Comparison of ENCODE assay signal across 1 cellular context in the genomic region with DNA sequence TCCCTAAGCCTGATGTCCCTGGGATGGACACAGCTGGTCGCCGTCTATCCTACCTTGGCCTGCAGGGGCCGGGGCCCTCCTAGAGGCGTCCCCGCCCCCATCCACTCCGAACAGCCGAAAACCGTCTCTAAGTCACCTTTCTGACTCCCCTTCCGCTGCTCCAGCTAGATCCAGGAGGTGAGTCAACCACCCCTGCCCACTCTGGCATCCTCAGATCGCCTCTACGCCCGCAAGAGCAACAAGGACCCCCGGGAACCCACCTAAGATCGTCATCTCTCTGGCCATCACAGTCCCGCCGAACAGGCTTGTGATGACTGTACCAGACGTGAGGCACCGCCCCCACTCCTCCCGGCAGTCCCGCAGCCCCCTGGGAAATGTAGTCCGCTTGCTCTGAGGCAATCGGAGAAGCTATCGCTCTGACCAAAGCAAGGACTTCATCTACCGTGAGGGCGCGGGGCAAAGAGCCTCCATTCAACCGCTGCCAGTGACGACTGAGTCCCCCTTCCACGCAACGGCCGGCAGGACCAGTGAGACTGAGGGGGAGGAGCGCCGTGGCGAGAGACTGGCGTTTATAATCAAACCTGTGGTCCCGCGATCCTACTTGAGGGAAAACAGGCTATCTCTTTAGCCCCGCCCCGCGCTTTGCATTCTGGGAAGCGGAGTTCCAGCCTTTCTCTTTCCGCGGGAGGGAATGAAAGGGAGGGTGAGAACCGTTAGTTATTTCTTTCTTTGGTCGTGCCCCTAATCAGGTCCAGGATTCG.
TF ChIP-seq lines count a peak whose summit lies in the region.

HSPA13 (minus strand) TSS at position 312 of the 761 bp plus-strand sequence; CDS start at position 285, 27 bp downstream.

TF ChIP-seq in HEK293, 187 proteins besides CTCF, POLR2A, EP300 and RAD21 (continued from another document):
- TF ChIP-seq, protein P1, sequence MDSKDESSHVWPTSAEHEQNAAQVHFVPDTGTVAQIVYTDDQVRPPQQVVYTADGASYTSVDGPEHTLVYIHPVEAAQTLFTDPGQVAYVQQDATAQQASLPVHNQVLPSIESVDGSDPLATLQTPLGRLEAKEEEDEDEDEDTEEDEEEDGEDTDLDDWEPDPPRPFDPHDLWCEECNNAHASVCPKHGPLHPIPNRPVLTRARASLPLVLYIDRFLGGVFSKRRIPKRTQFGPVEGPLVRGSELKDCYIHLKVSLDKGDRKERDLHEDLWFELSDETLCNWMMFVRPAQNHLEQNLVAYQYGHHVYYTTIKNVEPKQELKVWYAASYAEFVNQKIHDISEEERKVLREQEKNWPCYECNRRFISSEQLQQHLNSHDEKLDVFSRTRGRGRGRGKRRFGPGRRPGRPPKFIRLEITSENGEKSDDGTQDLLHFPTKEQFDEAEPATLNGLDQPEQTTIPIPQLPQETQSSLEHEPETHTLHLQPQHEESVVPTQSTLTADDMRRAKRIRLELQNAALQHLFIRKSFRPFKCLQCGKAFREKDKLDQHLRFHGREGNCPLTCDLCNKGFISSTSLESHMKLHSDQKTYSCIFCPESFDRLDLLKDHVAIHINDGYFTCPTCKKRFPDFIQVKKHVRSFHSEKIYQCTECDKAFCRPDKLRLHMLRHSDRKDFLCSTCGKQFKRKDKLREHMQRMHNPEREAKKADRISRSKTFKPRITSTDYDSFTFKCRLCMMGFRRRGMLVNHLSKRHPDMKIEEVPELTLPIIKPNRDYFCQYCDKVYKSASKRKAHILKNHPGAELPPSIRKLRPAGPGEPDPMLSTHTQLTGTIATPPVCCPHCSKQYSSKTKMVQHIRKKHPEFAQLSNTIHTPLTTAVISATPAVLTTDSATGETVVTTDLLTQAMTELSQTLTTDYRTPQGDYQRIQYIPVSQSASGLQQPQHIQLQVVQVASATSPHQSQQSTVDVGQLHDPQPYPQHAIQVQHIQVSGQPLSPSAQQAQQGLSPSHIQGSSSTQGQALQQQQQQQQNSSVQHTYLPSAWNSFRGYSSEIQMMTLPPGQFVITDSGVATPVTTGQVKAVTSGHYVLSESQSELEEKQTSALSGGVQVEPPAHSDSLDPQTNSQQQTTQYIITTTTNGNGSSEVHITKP (tag by site-specific recombination; IDR thresholded peaks at IDR 0.05): peak; percentile 47
- TF ChIP-seq, protein P2, sequence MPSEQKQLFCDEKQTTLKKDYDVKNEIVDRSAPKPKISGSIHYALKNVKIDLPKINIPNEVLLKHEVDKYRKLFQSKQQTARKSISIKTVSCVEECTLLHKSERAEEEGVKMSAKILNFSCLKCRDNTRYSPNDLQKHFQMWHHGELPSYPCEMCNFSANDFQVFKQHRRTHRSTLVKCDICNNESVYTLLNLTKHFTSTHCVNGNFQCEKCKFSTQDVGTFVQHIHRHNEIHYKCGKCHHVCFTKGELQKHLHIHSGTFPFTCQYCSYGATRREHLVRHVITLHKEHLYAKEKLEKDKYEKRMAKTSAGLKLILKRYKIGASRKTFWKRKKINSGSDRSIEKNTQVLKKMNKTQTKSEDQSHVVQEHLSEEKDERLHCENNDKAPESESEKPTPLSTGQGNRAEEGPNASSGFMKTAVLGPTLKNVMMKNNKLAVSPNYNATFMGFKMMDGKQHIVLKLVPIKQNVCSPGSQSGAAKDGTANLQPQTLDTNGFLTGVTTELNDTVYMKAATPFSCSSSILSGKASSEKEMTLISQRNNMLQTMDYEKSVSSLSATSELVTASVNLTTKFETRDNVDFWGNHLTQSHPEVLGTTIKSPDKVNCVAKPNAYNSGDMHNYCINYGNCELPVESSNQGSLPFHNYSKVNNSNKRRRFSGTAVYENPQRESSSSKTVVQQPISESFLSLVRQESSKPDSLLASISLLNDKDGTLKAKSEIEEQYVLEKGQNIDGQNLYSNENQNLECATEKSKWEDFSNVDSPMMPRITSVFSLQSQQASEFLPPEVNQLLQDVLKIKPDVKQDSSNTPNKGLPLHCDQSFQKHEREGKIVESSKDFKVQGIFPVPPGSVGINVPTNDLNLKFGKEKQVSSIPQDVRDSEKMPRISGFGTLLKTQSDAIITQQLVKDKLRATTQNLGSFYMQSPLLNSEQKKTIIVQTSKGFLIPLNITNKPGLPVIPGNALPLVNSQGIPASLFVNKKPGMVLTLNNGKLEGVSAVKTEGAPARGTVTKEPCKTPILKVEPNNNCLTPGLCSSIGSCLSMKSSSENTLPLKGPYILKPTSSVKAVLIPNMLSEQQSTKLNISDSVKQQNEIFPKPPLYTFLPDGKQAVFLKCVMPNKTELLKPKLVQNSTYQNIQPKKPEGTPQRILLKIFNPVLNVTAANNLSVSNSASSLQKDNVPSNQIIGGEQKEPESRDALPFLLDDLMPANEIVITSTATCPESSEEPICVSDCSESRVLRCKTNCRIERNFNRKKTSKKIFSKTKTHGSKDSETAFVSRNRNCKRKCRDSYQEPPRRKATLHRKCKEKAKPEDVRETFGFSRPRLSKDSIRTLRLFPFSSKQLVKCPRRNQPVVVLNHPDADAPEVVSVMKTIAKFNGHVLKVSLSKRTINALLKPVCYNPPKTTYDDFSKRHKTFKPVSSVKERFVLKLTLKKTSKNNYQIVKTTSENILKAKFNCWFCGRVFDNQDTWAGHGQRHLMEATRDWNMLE (tag by site-specific recombination; conservative IDR thresholded peaks at IDR 0.05; ENCODE audit: low read depth): no peak
- TF ChIP-seq SP3 (tag by site-specific recombination; IDR thresholded peaks at IDR 0.05) (peak; percentile 94), ZBTB17 (tag by site-specific recombination; IDR thresholded peaks at IDR 0.05) (peak; percentile 69), ZBTB20 (tag by site-specific recombination; IDR thresholded peaks at IDR 0.05) (peak; percentile 43; the same call in 1 of the 2 replicates), ZNF350 (tag by site-specific recombination; IDR thresholded peaks at IDR 0.05) (no peak), ZNF48 (tag by site-specific recombination; IDR thresholded peaks at IDR 0.05) (no peak), ZFHX2 (tag by site-specific recombination; conservative IDR thresholded peaks at IDR 0.05) (peak; percentile 54), GLIS1 (tag by site-specific recombination; IDR thresholded peaks at IDR 0.05) (peak; percentile 12; the same call in 1 of the 2 replicates), ZNF404 (tag by site-specific recombination; IDR thresholded peaks at IDR 0.05) (no peak), ZNF157 (tag by site-specific recombination; IDR thresholded peaks at IDR 0.05) (no peak), ZNF362 (tag by site-specific recombination; IDR thresholded peaks at IDR 0.05) (no peak), SP2 (tag by site-specific recombination; IDR thresholded peaks at IDR 0.05) (peak; percentile 71), HOXC10 (CRISPR knock-in tag; IDR thresholded peaks at IDR 0.05) (no peak), HOXD13 (CRISPR knock-in tag; IDR thresholded peaks at IDR 0.05; ENCODE audit: borderline replicate concordance) (0 out of 2 replicates have a peak, but pooled peaks have one; percentile 33), ZNF629 (tag by site-specific recombination; IDR thresholded peaks at IDR 0.05) (peak; percentile 97), TRIM28 (IDR thresholded peaks at IDR 0.05; ENCODE audit: borderline replicate concordance, low read length) (peak; percentile 3; the same call in 1 of the 2 replicates), ZNF571 (tag by site-specific recombination; IDR thresholded peaks at IDR 0.05) (no peak), ZNF366 (tag by site-specific recombination; conservative IDR thresholded peaks at IDR 0.05) (peak; percentile 69), REPIN1 (tag by site-specific recombination; IDR thresholded peaks at IDR 0.05; ENCODE audit: low read depth) (no peak), SP7 (tag by site-specific recombination; IDR thresholded peaks at IDR 0.05) (peak; percentile 37), ZNF24 (tag by site-specific recombination; IDR thresholded peaks at IDR 0.05) (no peak), YY1 (tag by site-specific recombination; IDR thresholded peaks at IDR 0.05) (no peak), ZNF335 (tag by site-specific recombination; conservative IDR thresholded peaks at IDR 0.05) (peak; percentile 71), SCRT2 (tag by site-specific recombination; IDR thresholded peaks at IDR 0.05) (peak; percentile 46; the same call in 1 of the 2 replicates), ZNF76 (tag by site-specific recombination; IDR thresholded peaks at IDR 0.05; ENCODE audit: borderline replicate concordance, low read depth) (peak; percentile 93), ZBTB21 (tag by site-specific recombination; IDR thresholded peaks at IDR 0.05) (peak; percentile 89), ZNF133 (tag by site-specific recombination; IDR thresholded peaks at IDR 0.05) (no peak), EGR2 (tag by site-specific recombination; IDR thresholded peaks at IDR 0.05; ENCODE audit: low read depth) (peak; percentile 49; the same call in 1 of the 2 replicates), KLF7 (tag by site-specific recombination; IDR thresholded peaks at IDR 0.05; ENCODE audit: borderline replicate concordance) (no peak), GLIS2 (tag by site-specific recombination; IDR thresholded peaks at IDR 0.05) (peak; percentile 73), ZNF341 (tag by site-specific recombination; IDR thresholded peaks at IDR 0.05; ENCODE audit: low read depth) (0 out of 2 replicates have a peak, but pooled peaks have one; percentile 31), ZNF660 (tag by site-specific recombination; IDR thresholded peaks at IDR 0.05) (0 out of 2 replicates have a peak, but pooled peaks have one; percentile 31)
- TF ChIP-seq, protein P3, sequence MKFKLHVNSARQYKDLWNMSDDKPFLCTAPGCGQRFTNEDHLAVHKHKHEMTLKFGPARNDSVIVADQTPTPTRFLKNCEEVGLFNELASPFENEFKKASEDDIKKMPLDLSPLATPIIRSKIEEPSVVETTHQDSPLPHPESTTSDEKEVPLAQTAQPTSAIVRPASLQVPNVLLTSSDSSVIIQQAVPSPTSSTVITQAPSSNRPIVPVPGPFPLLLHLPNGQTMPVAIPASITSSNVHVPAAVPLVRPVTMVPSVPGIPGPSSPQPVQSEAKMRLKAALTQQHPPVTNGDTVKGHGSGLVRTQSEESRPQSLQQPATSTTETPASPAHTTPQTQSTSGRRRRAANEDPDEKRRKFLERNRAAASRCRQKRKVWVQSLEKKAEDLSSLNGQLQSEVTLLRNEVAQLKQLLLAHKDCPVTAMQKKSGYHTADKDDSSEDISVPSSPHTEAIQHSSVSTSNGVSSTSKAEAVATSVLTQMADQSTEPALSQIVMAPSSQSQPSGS (tag by site-specific recombination; IDR thresholded peaks at IDR 0.05; ENCODE audit: low read depth): 0 out of 2 replicates have a peak, but pooled peaks have one; percentile 9
